Comparison of ENCODE assay signal across 9 cellular contexts in genomic region chr19:5321851-5322681, GRCh38. TPM values are rescaled to one million over a fixed set of nuclear protein-coding genes. Genes with fewer than 3 reads are reported as not detected.
DNase-seq lines count a peak whose midpoint lies in the region; ATAC-seq lines count a peak whose summit lies in the region.
"Had no signal": no experiment of that assay in that cellular context is flagged by ENCODE, and none has a peak within 500 bp of the region (broad histone marks: within the 10 kb centered on the region; RNA-seq: fewer than 3 reads in every experiment).

No MANE protein-coding gene starts in this region.

- no peak overlapping the region for H3K4me3 Mint-ChIP-seq in activated CD8-positive, alpha-beta memory T cell treated with anti-CD3 and anti-CD28 coated beads, Interleukin-2, amount 10 ng/mL, durations not matched to agents 7 days and 5 days
- H3K4me3 Mint-ChIP-seq: central memory CD8-positive, alpha-beta T cell had no signal

- no peak overlapping the region for H3K4me3 ChIP-seq in skeletal muscle tissue (ENCODE audit: low read length in 3 of 3)

- peaks cover 0 to 7% (median 0%) of the 10 kb centered on the region in 3 donors for H3K4me1 ChIP-seq in skeletal muscle tissue (ENCODE audit: control insufficient read depth in 3 of 3, insufficient read depth in 3 of 3, low read length in 3 of 3)

- H3K36me3 Mint-ChIP-seq in activated CD8-positive, alpha-beta memory T cell treated with anti-CD3 and anti-CD28 coated beads, Interleukin-2, amount 10 ng/mL, durations not matched to agents 7 days and 5 days = no peaks in the 10 kb centered on the region

- peaks cover 5 to 13% (median 12%) of the 10 kb centered on the region in 3 donors for H3K27me3 ChIP-seq in skeletal muscle tissue (ENCODE audit: control insufficient read depth in 3 of 3, insufficient read depth in 3 of 3, low read length in 3 of 3)

- H3K27ac ChIP-seq in skeletal muscle tissue (ENCODE audit: low read depth, low read length) = no peak overlapping the region

- peaks cover 17% of the 10 kb centered on the region for H3K27me3 Mint-ChIP-seq in activated CD8-positive, alpha-beta memory T cell treated with anti-CD3 and anti-CD28 coated beads, Interleukin-2, amount 10 ng/mL, durations not matched to agents 7 days and 5 days

- H3K36me3 ChIP-seq in skeletal muscle tissue (ENCODE audit: control insufficient read depth in 3 of 3, insufficient read depth in 3 of 3, low read length in 3 of 3) = no peaks in the 10 kb centered on the region

- no peaks in the 10 kb centered on the region for H3K9me3 Mint-ChIP-seq in activated CD8-positive, alpha-beta memory T cell treated with anti-CD3 and anti-CD28 coated beads, Interleukin-2, amount 10 ng/mL, durations not matched to agents 7 days and 5 days (ENCODE audit: low read depth)
- H3K9me3 Mint-ChIP-seq: central memory CD8-positive, alpha-beta T cell had no signal

- H3K9me3 ChIP-seq in skeletal muscle tissue (ENCODE audit: control insufficient read depth in 3 of 3, low read length in 3 of 3) = peaks cover 0 to 7% (median 0%) of the 10 kb centered on the region in 3 donors

- peaks cover 5% of the 10 kb centered on the region for H3K4me1 Mint-ChIP-seq in activated CD8-positive, alpha-beta memory T cell treated with anti-CD3 and anti-CD28 coated beads, Interleukin-2, amount 10 ng/mL, durations not matched to agents 7 days and 5 days
- H3K4me1 Mint-ChIP-seq: central memory CD8-positive, alpha-beta T cell had no signal

- DNase-seq in activated CD4-positive, CD25-positive, alpha-beta regulatory T cell (lab: John Stamatoyannopoulos, UW) = no peak
- peak; percentile 53 for DNase-seq in activated CD8-positive, alpha-beta memory T cell treated with anti-CD3 and anti-CD28 coated beads, Interleukin-2, amount 10 ng/mL, durations not matched to agents 7 days and 5 days
- DNase-seq in SIG-M5 (lab: John Stamatoyannopoulos, UW) (no peak), HCEC 1CT (no peak)

- H3K9ac ChIP-seq in skeletal muscle tissue (ENCODE audit: low read depth in 1 of 3, low read length in 3 of 3) = peak overlapping the region in 2 of 3 donors; percentile 2 to 60

- ATAC-seq in activated CD4-positive, CD25-positive, alpha-beta regulatory T cell treated with anti-CD3 and anti-CD28 coated beads, Interleukin-2, amount 50 U/mL, for 24 hours = peak; percentile 51 to 64
- ATAC-seq in HG03066 (IDR thresholded peaks at IDR 0.05; ENCODE audit: low read depth, unreplicated experiment) (peak; percentile 76), GM18907 (IDR thresholded peaks at IDR 0.05; ENCODE audit: unreplicated experiment) (no peak)
- ATAC-seq in activated CD8-positive, alpha-beta memory T cell treated with anti-CD3 and anti-CD28 coated beads, Interleukin-2, amount 10 ng/mL, durations not matched to agents 7 days and 5 days = peak; percentile 64

- CTCF ChIA-PET in activated CD8-positive, alpha-beta memory T cell treated with anti-CD3 and anti-CD28 coated beads, Interleukin-2, amount 10 ng/mL, durations not matched to agents 7 days and 5 days (lab: Charles Lee) = interaction anchor here (0.8 kb wide), 1 partner anchor 32 kb away, joined by 3 read pairs; no protein-coding TSS in a partner anchor

- H3K27ac Mint-ChIP-seq in activated CD8-positive, alpha-beta memory T cell treated with anti-CD3 and anti-CD28 coated beads, Interleukin-2, amount 10 ng/mL, durations not matched to agents 7 days and 5 days = no peak overlapping the region

RNA-seq across cellular contexts. Expression of gene PTPRS, which starts 18.5 kb away (rescaled TPM):
- total RNA-seq in activated CD8-positive, alpha-beta memory T cell treated with anti-CD3 and anti-CD28 coated beads, Interleukin-2, amount 10 ng/mL, durations not matched to agents 7 days and 5 days = under 1 TPM; 0.16 to 0.32 TPM
- 79.9 TPM for total RNA-seq in skeletal muscle tissue

Comparison
In these comparisons a context has a peak if more than half of its experiments do, and no peak if none do; other contexts are left out.
1. RNA of gene PTPRS, which starts 18.5 kb away (total RNA-seq): 79.9 TPM in skeletal muscle tissue (single experiment); 0.16 to 0.32 TPM in activated CD8-positive, alpha-beta memory T cell treated with anti-CD3 and anti-CD28 coated beads, Interleukin-2, amount 10 ng/mL, durations not matched to agents 7 days and 5 days; every median in the first group is over 10 times any median in the second.